ENCODE assay signal across 15 cellular contexts in the genomic region with DNA sequence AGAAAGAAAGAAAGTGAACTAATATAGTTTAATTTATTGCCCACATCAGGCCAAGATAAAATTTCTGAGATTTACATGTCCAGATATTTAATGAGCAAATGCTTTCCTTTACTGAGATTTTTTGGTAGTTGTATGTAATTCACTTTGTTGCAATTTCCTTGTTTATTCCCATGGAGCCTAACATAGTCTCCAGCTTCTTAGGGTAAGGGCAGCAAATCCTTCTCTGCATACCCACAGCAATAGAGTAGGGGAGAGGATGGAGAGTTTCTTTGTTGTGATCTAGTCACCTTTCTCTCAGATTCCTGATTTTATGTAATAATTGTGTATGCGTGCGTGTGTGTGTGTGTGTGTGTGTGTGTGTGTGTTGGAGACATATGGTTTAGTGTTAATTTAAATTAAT.
"Had no signal": no experiment of that assay in that cellular context is flagged by ENCODE, and none has a peak within 500 bp of the region (broad histone marks: within the 10 kb centered on the region; RNA-seq: fewer than 3 reads in every experiment).

No MANE protein-coding gene starts in this region.

- H3K27ac ChIP-seq: heart left ventricle, left ventricle myocardium inferior, spleen, thoracic aorta, upper lobe of left lung had no signal

- H3K36me3 ChIP-seq: heart left ventricle, left ventricle myocardium inferior, spleen, thoracic aorta, upper lobe of left lung had no signal

- H3K9me3 ChIP-seq: heart left ventricle, left ventricle myocardium inferior, spleen, thoracic aorta, upper lobe of left lung had no signal

- H3K36me3 Mint-ChIP-seq: activated naive CD8-positive, alpha-beta T cell treated with anti-CD3 and anti-CD28 coated beads for 36 hours had no signal

- H3K27ac Mint-ChIP-seq: activated naive CD8-positive, alpha-beta T cell treated with anti-CD3 and anti-CD28 coated beads for 36 hours; activated T-helper 17 cell treated with anti-CD3 and anti-CD28 coated beads, Interleukin-2, amount 50 U/mL, for 72 hours; progenitor cell of endocrine pancreas had no signal

- H3K9me3 Mint-ChIP-seq: activated naive CD8-positive, alpha-beta T cell treated with anti-CD3 and anti-CD28 coated beads for 36 hours; activated T-helper 17 cell treated with anti-CD3 and anti-CD28 coated beads, Interleukin-2, amount 50 U/mL, for 72 hours had no signal

- H3K4me3 Mint-ChIP-seq: activated naive CD8-positive, alpha-beta T cell treated with anti-CD3 and anti-CD28 coated beads for 36 hours; activated T-helper 17 cell treated with anti-CD3 and anti-CD28 coated beads, Interleukin-2, amount 50 U/mL, for 72 hours had no signal

- ATAC-seq: activated T-helper 17 cell treated with anti-CD3 and anti-CD28 coated beads, Interleukin-2, amount 50 U/mL, for 72 hours; heart left ventricle had no signal

- H3K4me1 ChIP-seq: spleen, upper lobe of left lung had no signal

- H3K4me1 Mint-ChIP-seq: activated naive CD8-positive, alpha-beta T cell treated with anti-CD3 and anti-CD28 coated beads for 36 hours; activated T-helper 17 cell treated with anti-CD3 and anti-CD28 coated beads, Interleukin-2, amount 50 U/mL, for 72 hours had no signal

- H3K27me3 Mint-ChIP-seq: activated naive CD8-positive, alpha-beta T cell treated with anti-CD3 and anti-CD28 coated beads for 36 hours; activated T-helper 17 cell treated with anti-CD3 and anti-CD28 coated beads, Interleukin-2, amount 50 U/mL, for 72 hours had no signal

- DNase-seq: activated naive CD4-positive, alpha-beta T cell; activated naive CD8-positive, alpha-beta T cell treated with anti-CD3 and anti-CD28 coated beads for 36 hours; activated T-cell treated with anti-CD3 and anti-CD28 coated beads, Interleukin-2, amount 50 U/mL, for 1 hour; cortex of kidney; heart left ventricle; left ventricle myocardium inferior; retina; spleen; stimulated activated CD4-positive, alpha-beta T cell treated with anti-CD3 and anti-CD28 coated beads, Interleukin-4, amount 100 ng/mL, for 24 hours; stimulated activated naive CD4-positive, alpha-beta T cell treated with Interleukin-2 at 50 U/mL for 16 hours; T-helper 9 cell; upper lobe of left lung had no signal

- H3K4me3 ChIP-seq: heart left ventricle, left ventricle myocardium inferior, spleen, thoracic aorta, upper lobe of left lung had no signal

- H3K27me3 ChIP-seq: heart left ventricle, spleen, upper lobe of left lung had no signal
